ENCODE assay signal across 10 cellular contexts in the genomic region with DNA sequence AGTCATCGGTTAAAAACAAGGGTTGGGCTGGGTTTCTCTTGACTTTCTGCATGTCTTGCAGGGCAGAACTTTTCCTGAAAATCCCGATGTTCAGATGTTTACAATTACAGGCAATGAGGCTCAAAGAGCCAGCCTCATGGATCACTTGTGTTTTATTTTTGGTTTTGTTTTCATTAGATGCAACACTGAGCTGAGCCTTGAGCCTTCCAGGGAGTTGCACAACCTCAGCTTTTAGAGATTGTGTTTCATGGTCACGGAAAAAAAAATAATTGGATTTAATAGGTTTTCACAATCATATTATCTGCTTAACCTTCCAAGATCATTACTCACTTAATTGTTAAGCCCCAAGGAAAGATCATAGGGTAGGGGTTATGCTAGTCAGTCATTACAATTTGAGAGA.
DNase-seq lines count a peak whose midpoint lies in the region; ATAC-seq, FAIRE-seq and TF ChIP-seq lines count a peak whose summit lies in the region.
"Had no signal": no experiment of that assay in that cellular context is flagged by ENCODE, and none has a peak within 500 bp of the region (broad histone marks: within the 10 kb centered on the region; RNA-seq: fewer than 3 reads in every experiment).

No MANE protein-coding gene starts in this region.

- H4K20me1 ChIP-seq in OCI-LY7 (ENCODE audit: insufficient read depth, low read length), result no peaks in the 10 kb centered on the region

- no peak overlapping the region for H2AFZ ChIP-seq in OCI-LY7 (ENCODE audit: low read length)

- H3K4me2 ChIP-seq in A549 (no peak overlapping the region), OCI-LY7 (ENCODE audit: low read length) (no peak overlapping the region)

- POLR2A ChIA-PET in A549 (lab: Yijun Ruan, JAX), result no interaction called here
- POLR2A ChIA-PET in OCI-LY7 (lab: Charles Lee), result interaction anchor here (0.9 kb wide), 1 partner anchor 31 kb away, joined by 3 read pairs; no protein-coding TSS in a partner anchor

- no peaks in the 10 kb centered on the region for H3K9me2 ChIP-seq in OCI-LY7 (ENCODE audit: insufficient read depth, low read length)

- no peak for TF ChIP-seq RAD21 in A549 (conservative IDR thresholded peaks at IDR 0.05 in 1 of 2, IDR thresholded peaks at IDR 0.05 in 1 of 2)

- H3K36me3 ChIP-seq in right lobe of liver (no peaks in the 10 kb centered on the region), OCI-LY7 (ENCODE audit: insufficient read depth, low read length) (no peaks in the 10 kb centered on the region)

- peaks cover 51% of the 10 kb centered on the region for H3K4me1 ChIP-seq in A549
- peaks cover 0 to 69% (median 20%) of the 10 kb centered on the region in 4 donors for H3K4me1 ChIP-seq in right lobe of liver
- peaks cover 23% of the 10 kb centered on the region for H3K4me1 ChIP-seq in OCI-LY7 (ENCODE audit: insufficient read depth, low read length, poor library complexity, severe bottlenecking)

- H3K27me3 Mint-ChIP-seq in HFFc6 (ENCODE audit: insufficient read depth) (peaks cover 2% of the 10 kb centered on the region), osteocyte (ENCODE audit: unreplicated experiment) (no peaks in the 10 kb centered on the region)
- H3K27me3 Mint-ChIP-seq: activated B cell treated with CpG ODN at 0.5 μM for 24 hours had no signal

- ATAC-seq in A549 (no peak), right lobe of liver (peak; percentile 48 to 60 (median 52)), GM21786 (IDR thresholded peaks at IDR 0.05; ENCODE audit: unreplicated experiment) (no peak)

- H3K4me1 Mint-ChIP-seq in HFFc6 (ENCODE audit: low read depth) (peaks cover 61% of the 10 kb centered on the region), osteocyte (ENCODE audit: unreplicated experiment) (peaks cover 9% of the 10 kb centered on the region)

- TF ChIP-seq EP300 in A549 (IDR thresholded peaks at IDR 0.05), result no peak

- peak overlapping the region; percentile 76 to 86 for H3K27ac ChIP-seq in A549
- H3K27ac ChIP-seq in epithelial cell of prostate, result peak overlapping the region; percentile 63
- H3K27ac ChIP-seq in right lobe of liver, result peak overlapping the region; percentile 58 to 95 (median 93)
- H3K27ac ChIP-seq in OCI-LY7 (ENCODE audit: low read depth, low read length, poor library complexity, severe bottlenecking), result no peak overlapping the region
- H3K27ac ChIP-seq: RWPE1 had no signal

- H3K9me3 Mint-ChIP-seq in HFFc6, result no peaks in the 10 kb centered on the region
- H3K9me3 Mint-ChIP-seq in osteocyte (ENCODE audit: unreplicated experiment), result no peaks in the 10 kb centered on the region
- H3K9me3 Mint-ChIP-seq: activated B cell treated with CpG ODN at 0.5 μM for 24 hours had no signal

- no TSS peak for BruUV-seq in OCI-LY7 (replicated peaks; lab: Mats Ljungman, UMichigan)

- H3K27me3 ChIP-seq in right lobe of liver, result no peaks in the 10 kb centered on the region

- H3K79me2 ChIP-seq in OCI-LY7 (ENCODE audit: insufficient read depth, low read depth, low read length), result no peaks in the 10 kb centered on the region

- no peak for TF ChIP-seq CTCF in A549 (IDR thresholded peaks at IDR 0.05)
- TF ChIP-seq CTCF in HFFc6 (IDR thresholded peaks at IDR 0.05), result no peak
- no peak for TF ChIP-seq CTCF in right lobe of liver (IDR thresholded peaks at IDR 0.05)
- no peak for TF ChIP-seq CTCF in osteocyte (IDR thresholded peaks at IDR 0.05)
- TF ChIP-seq CTCF in OCI-LY7 (conservative IDR thresholded peaks at IDR 0.05; ENCODE audit: low read length), result no peak

- no peak overlapping the region for H3K4me3 ChIP-seq in A549
- peak overlapping the region in 2 of 3 donors; percentile 17 to 26 for H3K4me3 ChIP-seq in right lobe of liver
- H3K4me3 ChIP-seq in OCI-LY7 (ENCODE audit: low read depth, low read length, poor library complexity, severe bottlenecking), result no peak overlapping the region

- H3K4me3 Mint-ChIP-seq in HFFc6, result peak overlapping the region; percentile 60
- no peak overlapping the region for H3K4me3 Mint-ChIP-seq in osteocyte (ENCODE audit: unreplicated experiment)
- H3K4me3 Mint-ChIP-seq: activated B cell treated with CpG ODN at 0.5 μM for 24 hours had no signal

- H3K36me3 Mint-ChIP-seq in HFFc6 (ENCODE audit: low read depth) (no peaks in the 10 kb centered on the region), osteocyte (ENCODE audit: unreplicated experiment) (no peaks in the 10 kb centered on the region)

- FAIRE-seq in A549 (lab: Jason Lieb, UNC), result no peak

- DNase-seq in A549 (ENCODE audit: low read depth in 1 of 2, low spot score in 1 of 2), result no peak
- peak; percentile 90 for DNase-seq in HFFc6
- DNase-seq in epithelial cell of prostate (ENCODE audit: low read depth, low spot score), result no peak
- DNase-seq in right lobe of liver, result peak in 1 of 3 donors; percentile 61
- DNase-seq in mucosa of gallbladder (ENCODE audit: low spot score), result no peak
- DNase-seq in osteocyte (ENCODE audit: extremely low spot score, unreplicated experiment), result no peak
- DNase-seq in OCI-LY7 (ENCODE audit: low spot score), result no peak
- DNase-seq: activated B cell treated with CpG ODN at 0.5 μM for 24 hours had no signal

- CTCF ChIA-PET in A549 (lab: Yijun Ruan, JAX), result no interaction called here
- CTCF ChIA-PET in OCI-LY7 (lab: Charles Lee; ENCODE audit: unreplicated experiment), result no interaction called here

- intact Hi-C loops in right lobe of liver (cut with DNase I), result no loop called here
- intact Hi-C loops in OCI-LY7 (cut with micrococcal nuclease; ENCODE audit: unreplicated experiment), result no loop called here

- H3K9me3 ChIP-seq in A549, result peaks cover 11% of the 10 kb centered on the region; the same call in 1 of the 3 replicates
- H3K9me3 ChIP-seq in right lobe of liver, result no peaks in the 10 kb centered on the region
- no peaks in the 10 kb centered on the region for H3K9me3 ChIP-seq in OCI-LY7 (ENCODE audit: low read length)

- WGBS in A549 (ENCODE audit: missing lambda C conversion rate), result 74% methylated on average over 3 of the region's 3 CpGs
- 13% methylated on average over 3 of the region's 3 CpGs for WGBS in right lobe of liver (ENCODE audit: insufficient coverage, low coverage, low lambda C conversion rate, missing lambda C conversion rate)

- no peak for TF ChIP-seq POLR2A in A549 (IDR thresholded peaks at IDR 0.05; ENCODE audit: low read length)
- TF ChIP-seq POLR2A in right lobe of liver (IDR thresholded peaks at IDR 0.05), result no peak

- H3K27ac Mint-ChIP-seq in HFFc6 (peak overlapping the region; percentile 71), osteocyte (ENCODE audit: unreplicated experiment) (no peak overlapping the region)
- H3K27ac Mint-ChIP-seq: activated B cell treated with CpG ODN at 0.5 μM for 24 hours had no signal

TF ChIP-seq in A549, 52 proteins besides CTCF, POLR2A, EP300 and RAD21:
- TF ChIP-seq CEBPB (IDR thresholded peaks at IDR 0.05) (peak in 1 of 2 experiments; percentile 37; a peak in 1 of 4 replicates), CHD4 (IDR thresholded peaks at IDR 0.05; ENCODE audit: borderline replicate concordance) (no peak), RFX5 (IDR thresholded peaks at IDR 0.05) (no peak)
TF ChIP-seq in A549: peak in this region for 1.

Comparison
In these comparisons a context has a peak if more than half of its experiments do, and no peak if none do; other contexts are left out.
1. ATAC-seq: peak in right lobe of liver (4 of 4); none in A549 (0 of 2) and GM21786 (single experiment).
2. H3K4me3 ChIP-seq: peak in right lobe of liver (2 of 3); none in A549 (single experiment) and OCI-LY7 (single experiment).